ENCODE assay signal across 8 cellular contexts in genomic region chr16:67108931-67109406, GRCh38. TPM values are rescaled to one million over a fixed set of nuclear protein-coding genes. Genes with fewer than 3 reads are reported as not detected.
DNase-seq lines count a peak whose midpoint lies in the region; ATAC-seq, FAIRE-seq and TF ChIP-seq lines count a peak whose summit lies in the region.

No MANE protein-coding gene starts in this region.

- H3K36me3 ChIP-seq in K562 (ENCODE audit: control insufficient read depth, insufficient read depth, low read length): peaks cover 17% of the 10 kb centered on the region
- H3K36me3 ChIP-seq in tibial nerve: peaks cover 0 to 9% (median 0%) of the 10 kb centered on the region in 3 donors

- TF ChIP-seq EP300 in K562 (IDR thresholded peaks at IDR 0.05; ENCODE audit: low read length): no peak
- TF ChIP-seq EP300 in tibial nerve (IDR thresholded peaks at IDR 0.05): no peak

- CTCF ChIA-PET in activated naive CD4-positive, alpha-beta T cell treated with anti-CD3 and anti-CD28 coated beads for 36 hours (lab: Charles Lee): interaction anchor here (1.0 kb wide), 1 partner anchor 9 kb away, joined by 3 read pairs; no protein-coding TSS in a partner anchor
- CTCF ChIA-PET in K562 (lab: Yijun Ruan, JAX; ENCODE audit: low intra/inter-chr PET ratio): interaction anchor here (1.1 kb wide), 1 partner anchor 166 kb away, joined by 3 read pairs; no protein-coding TSS in a partner anchor

- H3K27ac ChIP-seq in K562 (ENCODE audit: extremely low read depth, low read depth, low read length) (peak overlapping the region; percentile 90), tibial nerve (peak overlapping the region; percentile 69 to 88 (median 81))

- H3K4me1 ChIP-seq in K562 (replicated peaks in 1 of 2; ENCODE audit: control insufficient read depth in 2 of 2, insufficient read depth in 2 of 2, low read length in 2 of 2) (peaks cover 23 to 26% of the 10 kb centered on the region in 2 experiments; a peak in 4 of 5 replicates), tibial nerve (peaks cover 0 to 71% (median 20%) of the 10 kb centered on the region in 4 donors)

- TF ChIP-seq RAD21 in K562 (CRISPR knock-in tag; conservative IDR thresholded peaks at IDR 0.05 in 1 of 2, IDR thresholded peaks at IDR 0.05 in 1 of 2): no peak

- in situ Hi-C loops in K562 (cut with MboI): no loop called here

- no peaks in the 10 kb centered on the region for H4K20me1 ChIP-seq in K562 (replicated peaks; ENCODE audit: control insufficient read depth, insufficient read depth, low read length)

- BruUV-seq in K562 (replicated peaks; lab: Mats Ljungman, UMichigan): no TSS peak

- H3K4me1 Mint-ChIP-seq in activated naive CD4-positive, alpha-beta T cell treated with anti-CD3 and anti-CD28 coated beads for 36 hours (ENCODE audit: low read depth): peaks cover 24% of the 10 kb centered on the region
- H3K4me1 Mint-ChIP-seq in memory B cell: peaks cover 32% of the 10 kb centered on the region

- H3K4me2 ChIP-seq in K562 (ENCODE audit: insufficient read depth, low read length): peak overlapping the region; percentile 100

- no peaks in the 10 kb centered on the region for H3K9me3 Mint-ChIP-seq in activated naive CD4-positive, alpha-beta T cell treated with anti-CD3 and anti-CD28 coated beads for 36 hours
- no peaks in the 10 kb centered on the region for H3K9me3 Mint-ChIP-seq in memory B cell

- WGBS in K562 (ENCODE audit: insufficient coverage, low coverage, missing lambda C conversion rate): 83% methylated on average over 18 of the region's 18 CpGs
- 58 to 64% methylated on average over 18 of the region's 18 CpGs for WGBS in tibial nerve, 2 donors

- no peak for TF ChIP-seq CTCF in K562 (IDR thresholded peaks at IDR 0.05 in 2 of 3, conservative IDR thresholded peaks at IDR 0.05 in 1 of 3; ENCODE audit: insufficient read depth in 2 of 3, low read depth in 1 of 3, low read length in 3 of 3)
- TF ChIP-seq CTCF in tibial nerve (IDR thresholded peaks at IDR 0.05): no peak

- intact Hi-C loops in activated naive CD4-positive, alpha-beta T cell treated with anti-CD3 and anti-CD28 coated beads for 36 hours (cut with micrococcal nuclease): loop anchor here (2.0 kb wide), 3 partner anchors 52 to 138 kb away; partner anchors contain the start of gene FHOD1
- intact Hi-C loops in K562 (cut with micrococcal nuclease): no loop called here

- no peak overlapping the region for H3K27ac Mint-ChIP-seq in activated naive CD4-positive, alpha-beta T cell treated with anti-CD3 and anti-CD28 coated beads for 36 hours
- peak overlapping the region; percentile 87 for H3K27ac Mint-ChIP-seq in memory B cell

- ATAC-seq in K562: no peak
- ATAC-seq in memory B cell (ENCODE audit: low read depth): no peak
- no peak for ATAC-seq in GM21528 (IDR thresholded peaks at IDR 0.05; ENCODE audit: low FRiP score, unreplicated experiment)

- POLR2A ChIA-PET in K562 (lab: Yijun Ruan, JAX): no interaction called here

- FAIRE-seq in K562 (lab: Jason Lieb, UNC) (no peak), H54 (lab: Jason Lieb, UNC) (no peak)

- TF ChIP-seq POLR2A in K562 (conservative IDR thresholded peaks at IDR 0.05): no peak
- TF ChIP-seq POLR2A in tibial nerve (IDR thresholded peaks at IDR 0.05): no peak
- no peak for TF ChIP-seq POLR2A in H54 (IDR thresholded peaks at IDR 0.05; ENCODE audit: low read depth, low read length)

- peak overlapping the region; percentile 86 to 99 for H3K9ac ChIP-seq in K562 (ENCODE audit: insufficient read depth in 1 of 2, low read depth in 2 of 2, low read length in 2 of 2)

- H3K27me3 Mint-ChIP-seq in activated naive CD4-positive, alpha-beta T cell treated with anti-CD3 and anti-CD28 coated beads for 36 hours (ENCODE audit: low read depth): no peaks in the 10 kb centered on the region
- H3K27me3 Mint-ChIP-seq in memory B cell: no peaks in the 10 kb centered on the region

- no peaks in the 10 kb centered on the region for H3K9me3 ChIP-seq in K562 (replicated peaks; ENCODE audit: control insufficient read depth, insufficient read depth, low read depth, low read length)
- no peaks in the 10 kb centered on the region for H3K9me3 ChIP-seq in tibial nerve

- no peaks in the 10 kb centered on the region for H3K9me1 ChIP-seq in K562 (ENCODE audit: control insufficient read depth, insufficient read depth, low read length)

- H3K4me3 Mint-ChIP-seq in activated naive CD4-positive, alpha-beta T cell treated with anti-CD3 and anti-CD28 coated beads for 36 hours: peak overlapping the region; percentile 94
- H3K4me3 Mint-ChIP-seq in memory B cell: peak overlapping the region; percentile 97

- H2AFZ ChIP-seq in K562 (ENCODE audit: low read depth, low read length): peak overlapping the region; percentile 100

- no peaks in the 10 kb centered on the region for H3K27me3 ChIP-seq in K562 (ENCODE audit: control insufficient read depth in 2 of 2, insufficient read depth in 2 of 2, low read length in 2 of 2)
- H3K27me3 ChIP-seq in tibial nerve: no peaks in the 10 kb centered on the region

- H3K79me2 ChIP-seq in K562 (ENCODE audit: control insufficient read depth, insufficient read depth, low read length): peaks cover 40% of the 10 kb centered on the region

- no peak for DNase-seq in activated naive CD4-positive, alpha-beta T cell treated with anti-CD3 and anti-CD28 coated beads for 36 hours
- DNase-seq in activated naive CD4-positive, alpha-beta T cell treated with Interleukin-2 at 50 U/mL for 16 hours: no peak
- no peak for DNase-seq in K562 (ENCODE audit: extremely low read depth in 1 of 4, low spot score in 3 of 4)
- DNase-seq in memory B cell (ENCODE audit: low spot score in 2 of 2): no peak
- no peak for DNase-seq in tibial nerve (ENCODE audit: low spot score in 2 of 2)
- DNase-seq in SW 1271 (lab: John Stamatoyannopoulos, UW): no peak
- no peak for DNase-seq in H54 (ENCODE audit: insufficient read length, low spot score)

- no peaks in the 10 kb centered on the region for H3K36me3 Mint-ChIP-seq in activated naive CD4-positive, alpha-beta T cell treated with anti-CD3 and anti-CD28 coated beads for 36 hours (ENCODE audit: low read depth)
- peaks cover 2% of the 10 kb centered on the region for H3K36me3 Mint-ChIP-seq in memory B cell

- peak overlapping the region; percentile 98 for H3K4me3 ChIP-seq in K562
- peak overlapping the region; percentile 61 to 92 (median 90) for H3K4me3 ChIP-seq in tibial nerve

RNA-seq across cellular contexts. Expression of gene PHAF1, which starts 0.8 kb away (rescaled TPM):
- total RNA-seq in activated naive CD4-positive, alpha-beta T cell treated with anti-CD3 and anti-CD28 coated beads for 36 hours: 1 to 10 TPM; 7.8 to 8.4 TPM
- total RNA-seq in K562 (2011; cell fraction: chromatin; rRNA removed; ENCODE audit: low replicate concordance): 97.0 and 121 TPM in 2 replicates
- 54.0 and 57.9 TPM in 2 replicates for total RNA-seq in K562 (2011; cell fraction: nucleolus; rRNA removed)
- total RNA-seq in K562 (2011; cell fraction: nucleoplasm; rRNA removed): 82.9 and 126 TPM in 2 replicates
- total RNA-seq in K562 (2014; rRNA removed) (13.8 and 19.7 TPM in 2 replicates), K562 (2014; rRNA removed; fragmentation: Illumina TruSeq; extraction: Trizol) (12.9 and 13.5 TPM in 2 replicates), K562 (2015; rRNA removed; fragmentation: Illumina TruSeq; extraction: Trizol) (13.1 and 15.7 TPM in 2 replicates), K562 (2021) (13.8 and 14.1 TPM in 2 replicates), tibial nerve (10 to 100 TPM; 22.2 to 34.5 (median 28.1) TPM)
- polyA plus RNA-seq in K562 (2011; rRNA removed) (25.4 and 30.6 TPM in 2 replicates), K562 (2014; fragmentation: Illumina TruSeq; extraction: Trizol) (14.9 and 19.6 TPM in 2 replicates), K562 (2014; fragmentation: Nextera tagmentation; extraction: Ambion mirVana) (1 to 10 TPM; 5.1 to 7.6 TPM), K562 (2014; rRNA removed) (11.3 and 15.0 TPM in 2 replicates)
- polyA plus RNA-seq in K562 (2011; cell fraction: cytosol; rRNA removed): 17.8 and 22.0 TPM in 2 replicates
- polyA plus RNA-seq in K562 (2011; cell fraction: nucleus; rRNA removed): 54.6 and 63.5 TPM in 2 replicates
- polyA plus RNA-seq in K562 (2012): 10.0 and 12.1 TPM in 2 replicates
- 33.5 and 33.7 TPM in 2 replicates for polyA minus RNA-seq in K562 (2011; rRNA and poly(A)+ RNA removed)
- 16.2 and 19.0 TPM in 2 replicates for polyA minus RNA-seq in K562 (2011; cell fraction: cytosol; rRNA and poly(A)+ RNA removed)
- polyA minus RNA-seq in K562 (2011; cell fraction: nucleus; rRNA and poly(A)+ RNA removed): 21.9 and 37.4 TPM in 2 replicates

RNA-seq across cellular contexts. Expression of gene B3GNT9, which starts 41.8 kb away (rescaled TPM):
- 1 to 10 TPM; 1.1 to 1.2 TPM for total RNA-seq in activated naive CD4-positive, alpha-beta T cell treated with anti-CD3 and anti-CD28 coated beads for 36 hours
- 3.8 and 8.9 TPM in 2 replicates for total RNA-seq in K562 (2011; cell fraction: chromatin; rRNA removed; ENCODE audit: low replicate concordance)
- 5.1 and 5.7 TPM in 2 replicates for total RNA-seq in K562 (2011; cell fraction: nucleolus; rRNA removed)
- total RNA-seq in K562 (2011; cell fraction: nucleoplasm; rRNA removed): 3.6 and 4.6 TPM in 2 replicates
- total RNA-seq in K562 (2014; rRNA removed) (0.91 and 2.1 TPM in 2 replicates), K562 (2014; rRNA removed; fragmentation: Illumina TruSeq; extraction: Trizol) (0.67 and 0.91 TPM in 2 replicates), K562 (2015; rRNA removed; fragmentation: Illumina TruSeq; extraction: Trizol) (1.1 TPM in 2 replicates), K562 (2021) (1.5 and 1.8 TPM in 2 replicates), tibial nerve (10 to 100 TPM in 3 of 4 donors, 1 to 10 TPM in 1; 9.3 to 23.1 (median 18.4) TPM)
- polyA plus RNA-seq in K562 (2011; rRNA removed) (1.5 TPM in 2 replicates), K562 (2014; fragmentation: Illumina TruSeq; extraction: Trizol) (0.90 and 1.1 TPM in 2 replicates), K562 (2014; fragmentation: Nextera tagmentation; extraction: Ambion mirVana) (under 1 TPM in 1 of 2 experiments, not detected in 1; 0.01 TPM), K562 (2014; rRNA removed) (1.6 TPM in 2 replicates)
- polyA plus RNA-seq in K562 (2011; cell fraction: cytosol; rRNA removed): 2.2 and 3.4 TPM in 2 replicates
- 5.1 and 5.6 TPM in 2 replicates for polyA plus RNA-seq in K562 (2011; cell fraction: nucleus; rRNA removed)
- 1.1 and 3.5 TPM in 2 replicates for polyA plus RNA-seq in K562 (2012)
- 0.72 and 1.4 TPM in 2 replicates for polyA minus RNA-seq in K562 (2011; rRNA and poly(A)+ RNA removed)
- polyA minus RNA-seq in K562 (2011; cell fraction: cytosol; rRNA and poly(A)+ RNA removed): 1.0 and 1.5 TPM in 2 replicates
- polyA minus RNA-seq in K562 (2011; cell fraction: nucleus; rRNA and poly(A)+ RNA removed): 1.6 and 1.8 TPM in 2 replicates

RNA-seq across cellular contexts. Expression of gene TRADD, which starts 50.7 kb away (rescaled TPM):
- 10 to 100 TPM; 17.7 to 21.1 TPM for total RNA-seq in activated naive CD4-positive, alpha-beta T cell treated with anti-CD3 and anti-CD28 coated beads for 36 hours
- 5.6 and 25.1 TPM in 2 replicates for total RNA-seq in K562 (2011; cell fraction: chromatin; rRNA removed; ENCODE audit: low replicate concordance)
- 16.8 and 18.2 TPM in 2 replicates for total RNA-seq in K562 (2011; cell fraction: nucleolus; rRNA removed)
- 10.2 and 12.4 TPM in 2 replicates for total RNA-seq in K562 (2011; cell fraction: nucleoplasm; rRNA removed)
- total RNA-seq in K562 (2014; rRNA removed): 11.9 and 18.0 TPM in 2 replicates
- total RNA-seq in K562 (2014; rRNA removed; fragmentation: Illumina TruSeq; extraction: Trizol): 2.9 and 3.0 TPM in 2 replicates
- total RNA-seq in K562 (2015; rRNA removed; fragmentation: Illumina TruSeq; extraction: Trizol): 5.4 and 5.6 TPM in 2 replicates
- 11.8 and 12.2 TPM in 2 replicates for total RNA-seq in K562 (2021)
- polyA plus RNA-seq in K562 (2011; rRNA removed): 8.3 and 8.8 TPM in 2 replicates
- 9.2 and 19.6 TPM in 2 replicates for polyA plus RNA-seq in K562 (2011; cell fraction: cytosol; rRNA removed)
- polyA plus RNA-seq in K562 (2011; cell fraction: nucleus; rRNA removed): 21.1 and 36.4 TPM in 2 replicates
- polyA plus RNA-seq in K562 (2012): 13.6 and 18.6 TPM in 2 replicates
- 3.0 and 5.2 TPM in 2 replicates for polyA plus RNA-seq in K562 (2014; fragmentation: Illumina TruSeq; extraction: Trizol)
- polyA plus RNA-seq in K562 (2014; fragmentation: Nextera tagmentation; extraction: Ambion mirVana): 1 to 10 TPM in 1 of 2 experiments, under 1 TPM in 1; 0.76 to 1.7 TPM
- 14.6 and 17.1 TPM in 2 replicates for polyA plus RNA-seq in K562 (2014; rRNA removed)
- polyA minus RNA-seq in K562 (2011; rRNA and poly(A)+ RNA removed): 0.69 and 1.9 TPM in 2 replicates
- 4.7 and 4.9 TPM in 2 replicates for polyA minus RNA-seq in K562 (2011; cell fraction: cytosol; rRNA and poly(A)+ RNA removed)
- polyA minus RNA-seq in K562 (2011; cell fraction: nucleus; rRNA and poly(A)+ RNA removed): 4.3 and 5.3 TPM in 2 replicates
- 10 to 100 TPM; 26.0 to 46.5 (median 36.2) TPM for total RNA-seq in tibial nerve

RNA-seq across cellular contexts. Expression of gene FBXL8, which starts 50.8 kb away (rescaled TPM):
- total RNA-seq in activated naive CD4-positive, alpha-beta T cell treated with anti-CD3 and anti-CD28 coated beads for 36 hours: 10 to 100 TPM; 13.8 to 15.3 TPM
- 108 and 283 TPM in 2 replicates for total RNA-seq in K562 (2011; cell fraction: chromatin; rRNA removed; ENCODE audit: low replicate concordance)
- total RNA-seq in K562 (2011; cell fraction: nucleolus; rRNA removed): 168 and 184 TPM in 2 replicates
- total RNA-seq in K562 (2011; cell fraction: nucleoplasm; rRNA removed): 119 and 131 TPM in 2 replicates
- total RNA-seq in K562 (2014; rRNA removed): 12.5 and 14.5 TPM in 2 replicates
- total RNA-seq in K562 (2014; rRNA removed; fragmentation: Illumina TruSeq; extraction: Trizol): 4.0 and 4.7 TPM in 2 replicates
- 5.4 and 5.8 TPM in 2 replicates for total RNA-seq in K562 (2015; rRNA removed; fragmentation: Illumina TruSeq; extraction: Trizol)
- total RNA-seq in K562 (2021): 17.6 and 22.1 TPM in 2 replicates
- 10.9 and 18.2 TPM in 2 replicates for polyA plus RNA-seq in K562 (2011; rRNA removed)
- 11.7 and 21.7 TPM in 2 replicates for polyA plus RNA-seq in K562 (2011; cell fraction: cytosol; rRNA removed)
- polyA plus RNA-seq in K562 (2011; cell fraction: nucleus; rRNA removed): 80.6 and 125 TPM in 2 replicates
- 12.5 and 25.8 TPM in 2 replicates for polyA plus RNA-seq in K562 (2012)
- polyA plus RNA-seq in K562 (2014; fragmentation: Illumina TruSeq; extraction: Trizol): 4.4 and 7.4 TPM in 2 replicates
- under 1 TPM in 1 of 2 experiments, not detected in 1; 0.08 TPM for polyA plus RNA-seq in K562 (2014; fragmentation: Nextera tagmentation; extraction: Ambion mirVana)
- 28.2 and 28.8 TPM in 2 replicates for polyA plus RNA-seq in K562 (2014; rRNA removed)
- polyA minus RNA-seq in K562 (2011; rRNA and poly(A)+ RNA removed): 2.8 and 5.3 TPM in 2 replicates
- 4.2 and 5.6 TPM in 2 replicates for polyA minus RNA-seq in K562 (2011; cell fraction: cytosol; rRNA and poly(A)+ RNA removed)
- polyA minus RNA-seq in K562 (2011; cell fraction: nucleus; rRNA and poly(A)+ RNA removed): 22.2 and 24.5 TPM in 2 replicates
- total RNA-seq in tibial nerve: 10 to 100 TPM; 17.7 to 58.5 (median 40.0) TPM

RNA-seq across cellular contexts. Expression of gene HSF4, which starts 55.6 kb away (rescaled TPM):
- 10 to 100 TPM; 11.1 to 12.3 TPM for total RNA-seq in activated naive CD4-positive, alpha-beta T cell treated with anti-CD3 and anti-CD28 coated beads for 36 hours
- total RNA-seq in K562 (2011; cell fraction: chromatin; rRNA removed; ENCODE audit: low replicate concordance): 143 and 358 TPM in 2 replicates
- total RNA-seq in K562 (2011; cell fraction: nucleolus; rRNA removed): 185 and 204 TPM in 2 replicates
- total RNA-seq in K562 (2011; cell fraction: nucleoplasm; rRNA removed): 149 and 156 TPM in 2 replicates
- total RNA-seq in K562 (2014; rRNA removed) (8.3 and 13.2 TPM in 2 replicates), K562 (2014; rRNA removed; fragmentation: Illumina TruSeq; extraction: Trizol) (3.4 and 5.3 TPM in 2 replicates), K562 (2015; rRNA removed; fragmentation: Illumina TruSeq; extraction: Trizol) (9.7 and 9.8 TPM in 2 replicates), K562 (2021) (22.6 and 25.2 TPM in 2 replicates), tibial nerve (100 to 1,000 TPM; 103 to 167 (median 153) TPM)
- polyA plus RNA-seq in K562 (2011; rRNA removed) (7.3 and 19.2 TPM in 2 replicates), K562 (2014; fragmentation: Illumina TruSeq; extraction: Trizol) (9.2 and 12.8 TPM in 2 replicates), K562 (2014; fragmentation: Nextera tagmentation; extraction: Ambion mirVana) (under 1 TPM in 1 of 2 experiments, not detected in 1; 0.50 TPM), K562 (2014; rRNA removed) (21.4 and 35.4 TPM in 2 replicates)
- 8.5 and 10.2 TPM in 2 replicates for polyA plus RNA-seq in K562 (2011; cell fraction: cytosol; rRNA removed)
- 197 and 252 TPM in 2 replicates for polyA plus RNA-seq in K562 (2011; cell fraction: nucleus; rRNA removed)
- 28.8 and 44.0 TPM in 2 replicates for polyA plus RNA-seq in K562 (2012)
- 1.5 and 4.8 TPM in 2 replicates for polyA minus RNA-seq in K562 (2011; rRNA and poly(A)+ RNA removed)
- polyA minus RNA-seq in K562 (2011; cell fraction: cytosol; rRNA and poly(A)+ RNA removed): 3.6 and 5.6 TPM in 2 replicates
- polyA minus RNA-seq in K562 (2011; cell fraction: nucleus; rRNA and poly(A)+ RNA removed): 25.0 and 38.5 TPM in 2 replicates
